9 cellular contexts compared by ENCODE assay signal in the genomic region with DNA sequence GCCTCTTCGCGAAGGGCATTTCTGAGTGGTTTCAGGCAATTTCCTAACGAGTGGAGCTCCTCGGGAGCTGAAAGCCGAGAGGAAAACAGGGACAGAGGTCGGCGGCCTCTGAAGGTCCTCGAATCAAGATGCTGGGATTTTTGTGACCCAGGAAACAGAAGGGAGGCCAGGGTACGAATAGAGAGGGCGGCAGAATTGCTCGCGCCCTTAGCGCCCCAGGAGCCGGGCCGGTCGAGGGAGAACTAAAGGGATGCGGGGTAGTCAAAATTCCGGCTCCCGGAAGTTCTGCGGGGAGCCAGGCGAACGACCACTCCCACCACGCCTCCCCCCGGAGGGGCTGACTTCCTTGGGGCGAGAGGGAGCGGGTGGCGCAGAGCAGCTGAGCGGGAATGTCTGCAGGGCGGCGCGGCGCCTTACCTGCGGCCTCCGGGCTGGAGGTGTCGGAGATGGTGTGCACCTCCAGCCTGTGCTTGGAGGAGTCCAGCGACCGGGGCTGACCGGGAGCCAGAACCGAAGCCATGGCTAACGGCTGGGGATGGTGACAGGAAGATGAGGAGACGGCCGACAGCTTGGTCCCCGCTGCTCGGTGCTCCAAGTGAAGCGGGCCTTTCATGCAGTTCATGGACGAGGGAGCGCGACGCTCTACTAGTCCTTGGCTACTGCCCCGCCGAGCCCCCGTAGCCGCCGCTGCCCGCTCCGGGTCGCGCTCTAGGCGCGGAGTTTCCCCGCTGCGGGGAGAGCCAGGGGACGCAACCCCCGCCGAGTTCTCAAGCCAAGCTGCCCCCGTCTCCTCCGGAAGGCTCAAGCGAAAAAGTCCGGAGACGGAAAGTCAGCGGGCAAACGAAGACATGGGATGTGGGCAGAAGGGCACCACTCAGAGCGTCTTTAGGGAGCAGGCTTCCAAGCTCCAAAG. TPM values are rescaled to one million over a fixed set of nuclear protein-coding genes. Genes with fewer than 3 reads are reported as not detected.
DNase-seq lines count a peak whose midpoint lies in the region; ATAC-seq lines count a peak whose summit lies in the region.
"Had no signal": no experiment of that assay in that cellular context is flagged by ENCODE, and none has a peak within 500 bp of the region (broad histone marks: within the 10 kb centered on the region; RNA-seq: fewer than 3 reads in every experiment).

No MANE protein-coding gene starts in this region.

- H3K27me3 Mint-ChIP-seq in activated T-cell treated with anti-CD3 and anti-CD28 coated beads, Interleukin-2, amount 50 U/mL, for 72 hours (ENCODE audit: low read depth), result peaks cover 91% of the 10 kb centered on the region
- peaks cover 82 to 99% of the 10 kb centered on the region in 2 donors for H3K27me3 Mint-ChIP-seq in stimulated activated naive B cell treated with anti-CD40 and anti-IgM and Interleukin-4, amounts not matched to agents 10 μg/mL and 1 μg/mL and 100 μg/mL, for 72 hours

- H3K36me3 Mint-ChIP-seq in activated T-cell treated with anti-CD3 and anti-CD28 coated beads, Interleukin-2, amount 50 U/mL, for 72 hours (ENCODE audit: insufficient read depth in 2 of 2), result peaks cover 3 to 5% of the 10 kb centered on the region in 2 donors
- peaks cover 9 to 14% of the 10 kb centered on the region in 2 donors for H3K36me3 Mint-ChIP-seq in stimulated activated naive B cell treated with anti-CD40 and anti-IgM and Interleukin-4, amounts not matched to agents 10 μg/mL and 1 μg/mL and 100 μg/mL, for 72 hours

- no CpG with 5 or more reads among the region's 73 CpGs for WGBS in iPS DF 6.9 (ENCODE audit: insufficient coverage, insufficient read length)

- H3K27ac ChIP-seq in iPS DF 6.9 (ENCODE audit: low read length), result no peak overlapping the region

- H3K27me3 ChIP-seq in iPS DF 6.9 (ENCODE audit: control insufficient read depth, insufficient read depth, low read length), result peaks cover 85% of the 10 kb centered on the region

- H3K9me3 Mint-ChIP-seq in activated T-cell treated with anti-CD3 and anti-CD28 coated beads, Interleukin-2, amount 50 U/mL, for 72 hours, result no peaks in the 10 kb centered on the region
- H3K9me3 Mint-ChIP-seq in stimulated activated naive B cell treated with anti-CD40 and anti-IgM and Interleukin-4, amounts not matched to agents 10 μg/mL and 1 μg/mL and 100 μg/mL, for 72 hours, result peaks cover 4 to 6% of the 10 kb centered on the region in 2 donors

- peak; percentile 39 for DNase-seq in NCI-H748 (lab: John Stamatoyannopoulos, UW; ENCODE audit: unreplicated experiment)
- no peak for DNase-seq in NCI-H748 treated with DMSO at 0.1 percent for 48 hours (lab: John Stamatoyannopoulos, UW)
- DNase-seq in activated T-cell treated with anti-CD3 and anti-CD28 coated beads, Interleukin-2, amount 50 U/mL, for 72 hours, result no peak
- no peak for DNase-seq in iPS DF 6.9 (ENCODE audit: low read depth, low spot score)
- no peak for DNase-seq in stimulated activated naive B cell treated with anti-CD40 and anti-IgM and Interleukin-4, amounts not matched to agents 10 μg/mL and 1 μg/mL and 100 μg/mL, for 72 hours
- DNase-seq in CD1c-positive myeloid dendritic cell (ENCODE audit: extremely low spot score), result no peak
- no peak for DNase-seq in NCI-H1048 (lab: John Stamatoyannopoulos, UW)

- peaks cover 7% of the 10 kb centered on the region; the same call in 1 of the 2 replicates for H3K4me1 ChIP-seq in iPS DF 6.9 (ENCODE audit: control insufficient read depth, insufficient read depth, low read length)

- H3K4me3 Mint-ChIP-seq in activated T-cell treated with anti-CD3 and anti-CD28 coated beads, Interleukin-2, amount 50 U/mL, for 72 hours, result peak overlapping the region; percentile 79 to 85
- peak overlapping the region; percentile 60 to 77 for H3K4me3 Mint-ChIP-seq in stimulated activated naive B cell treated with anti-CD40 and anti-IgM and Interleukin-4, amounts not matched to agents 10 μg/mL and 1 μg/mL and 100 μg/mL, for 72 hours

- ATAC-seq in activated T-cell treated with anti-CD3 and anti-CD28 coated beads, Interleukin-2, amount 50 U/mL, for 72 hours (replicated peaks in 1 of 2), result peak in 1 of 2 donors; percentile 15
- ATAC-seq in stimulated activated naive B cell treated with anti-CD40 and anti-IgM and Interleukin-4, amounts not matched to agents 10 μg/mL and 1 μg/mL and 100 μg/mL, for 72 hours (replicated peaks), result no peak
- ATAC-seq in GM21360 (IDR thresholded peaks at IDR 0.05; ENCODE audit: unreplicated experiment), result no peak

- H3K27ac Mint-ChIP-seq in activated T-cell treated with anti-CD3 and anti-CD28 coated beads, Interleukin-2, amount 50 U/mL, for 72 hours, result no peak overlapping the region
- H3K27ac Mint-ChIP-seq in stimulated activated naive B cell treated with anti-CD40 and anti-IgM and Interleukin-4, amounts not matched to agents 10 μg/mL and 1 μg/mL and 100 μg/mL, for 72 hours, result peak overlapping the region; percentile 73

- peak overlapping the region; percentile 44; the same call in 1 of the 2 replicates for H3K4me3 ChIP-seq in iPS DF 6.9 (ENCODE audit: low read length)

- peaks cover 45% of the 10 kb centered on the region for H3K4me1 Mint-ChIP-seq in activated T-cell treated with anti-CD3 and anti-CD28 coated beads, Interleukin-2, amount 50 U/mL, for 72 hours (ENCODE audit: low read depth)
- H3K4me1 Mint-ChIP-seq in stimulated activated naive B cell treated with anti-CD40 and anti-IgM and Interleukin-4, amounts not matched to agents 10 μg/mL and 1 μg/mL and 100 μg/mL, for 72 hours, result peaks cover 21 to 52% of the 10 kb centered on the region in 2 donors

- H3K36me3 ChIP-seq in iPS DF 6.9 (ENCODE audit: control insufficient read depth, insufficient read depth, low read length), result no peaks in the 10 kb centered on the region

- H3K9me3 ChIP-seq in iPS DF 6.9 (ENCODE audit: control insufficient read depth, insufficient read depth, low read length), result no peaks in the 10 kb centered on the region

RNA-seq across cellular contexts. Expression of a gene that starts 0.8 kb away (rescaled TPM):
- under 1 TPM in 1 of 2 donors, not detected in 1; 0.31 TPM for total RNA-seq in activated T-cell treated with anti-CD3 and anti-CD28 coated beads, Interleukin-2, amount 50 U/mL, for 72 hours
- total RNA-seq: ureter had no signal
